ENCODE assay signal across 25 cellular contexts in genomic region chr3:139619484-139619883, GRCh38. TPM values are rescaled to one million over a fixed set of nuclear protein-coding genes. Genes with fewer than 3 reads are reported as not detected.
"Had no signal": no experiment of that assay in that cellular context is flagged by ENCODE, and none has a peak within 500 bp of the region (broad histone marks: within the 10 kb centered on the region; RNA-seq: fewer than 3 reads in every experiment).

No MANE protein-coding gene starts in this region.

- ATAC-seq: left lung; lower lobe of right lung; naive thymus-derived CD8-positive, alpha-beta T cell; psoas muscle; right cardiac atrium; stimulated activated effector memory CD8-positive, alpha-beta T cell treated with anti-CD3 and anti-CD28 coated beads, Interleukin-12 subunit alpha, Interleukin-12 subunit beta, amount 100 ng/mL, for 72 hours had no signal

- H3K4me1 Mint-ChIP-seq: endodermal cell; nephron progenitor cell; stimulated activated effector memory CD8-positive, alpha-beta T cell treated with anti-CD3 and anti-CD28 coated beads, Interleukin-12 subunit alpha, Interleukin-12 subunit beta, amount 100 ng/mL, for 72 hours had no signal

- H3K36me3 Mint-ChIP-seq: stimulated activated effector memory CD8-positive, alpha-beta T cell treated with anti-CD3 and anti-CD28 coated beads, Interleukin-12 subunit alpha, Interleukin-12 subunit beta, amount 100 ng/mL, for 72 hours had no signal

- H3K9me3 Mint-ChIP-seq: dendritic cell treated with granulocyte-macrophage colony-stimulating factor and Interleukin-4, amounts not matched to agents 40 ng/mL and 50 ng/mL, for 4 days; endodermal cell; nephron progenitor cell had no signal

- H3K27ac Mint-ChIP-seq: dendritic cell treated with granulocyte-macrophage colony-stimulating factor and Interleukin-4, amounts not matched to agents 40 ng/mL and 50 ng/mL, for 4 days; endodermal cell; naive thymus-derived CD8-positive, alpha-beta T cell; nephron progenitor cell; stimulated activated effector memory CD8-positive, alpha-beta T cell treated with anti-CD3 and anti-CD28 coated beads, Interleukin-12 subunit alpha, Interleukin-12 subunit beta, amount 100 ng/mL, for 72 hours had no signal

- H3K4me3 Mint-ChIP-seq: dendritic cell treated with granulocyte-macrophage colony-stimulating factor and Interleukin-4, amounts not matched to agents 40 ng/mL and 50 ng/mL, for 4 days; endodermal cell; naive thymus-derived CD8-positive, alpha-beta T cell; nephron progenitor cell; stimulated activated effector memory CD8-positive, alpha-beta T cell treated with anti-CD3 and anti-CD28 coated beads, Interleukin-12 subunit alpha, Interleukin-12 subunit beta, amount 100 ng/mL, for 72 hours had no signal

- H3K27me3 Mint-ChIP-seq: dendritic cell treated with granulocyte-macrophage colony-stimulating factor and Interleukin-4, amounts not matched to agents 40 ng/mL and 50 ng/mL, for 4 days; naive thymus-derived CD8-positive, alpha-beta T cell had no signal

- DNase-seq: effector CD8-positive, alpha-beta T cell; endodermal cell; esophagus squamous epithelium; foreskin melanocyte; glutamatergic neuron; heart right ventricle; hippocampal formation; left cardiac atrium; left lung; lower lobe of right lung; naive thymus-derived CD8-positive, alpha-beta T cell; nephron progenitor cell; nucleus accumbens; psoas muscle; right cardiac atrium; sigmoid colon; stimulated activated CD4-positive, alpha-beta T cell treated with anti-CD3 and anti-CD28 coated beads, Interleukin-2, amount 100 ng/mL, for 24 hours; stimulated activated CD4-positive, alpha-beta T cell treated with anti-CD3 and anti-CD28 coated beads, Interleukin-4, amount 100 ng/mL, for 24 hours; stimulated activated naive CD4-positive, alpha-beta T cell treated with Interleukin-2 at 50 U/mL for 16 hours; stomach; thyroid gland; trophoblast cell had no signal

RNA-seq across cellular contexts. Expression of gene NMNAT3, which starts 58.3 kb away (rescaled TPM):
- total RNA-seq: myocyte had no signal
